ENCODE assay signal across 24 cellular contexts in the genomic region with DNA sequence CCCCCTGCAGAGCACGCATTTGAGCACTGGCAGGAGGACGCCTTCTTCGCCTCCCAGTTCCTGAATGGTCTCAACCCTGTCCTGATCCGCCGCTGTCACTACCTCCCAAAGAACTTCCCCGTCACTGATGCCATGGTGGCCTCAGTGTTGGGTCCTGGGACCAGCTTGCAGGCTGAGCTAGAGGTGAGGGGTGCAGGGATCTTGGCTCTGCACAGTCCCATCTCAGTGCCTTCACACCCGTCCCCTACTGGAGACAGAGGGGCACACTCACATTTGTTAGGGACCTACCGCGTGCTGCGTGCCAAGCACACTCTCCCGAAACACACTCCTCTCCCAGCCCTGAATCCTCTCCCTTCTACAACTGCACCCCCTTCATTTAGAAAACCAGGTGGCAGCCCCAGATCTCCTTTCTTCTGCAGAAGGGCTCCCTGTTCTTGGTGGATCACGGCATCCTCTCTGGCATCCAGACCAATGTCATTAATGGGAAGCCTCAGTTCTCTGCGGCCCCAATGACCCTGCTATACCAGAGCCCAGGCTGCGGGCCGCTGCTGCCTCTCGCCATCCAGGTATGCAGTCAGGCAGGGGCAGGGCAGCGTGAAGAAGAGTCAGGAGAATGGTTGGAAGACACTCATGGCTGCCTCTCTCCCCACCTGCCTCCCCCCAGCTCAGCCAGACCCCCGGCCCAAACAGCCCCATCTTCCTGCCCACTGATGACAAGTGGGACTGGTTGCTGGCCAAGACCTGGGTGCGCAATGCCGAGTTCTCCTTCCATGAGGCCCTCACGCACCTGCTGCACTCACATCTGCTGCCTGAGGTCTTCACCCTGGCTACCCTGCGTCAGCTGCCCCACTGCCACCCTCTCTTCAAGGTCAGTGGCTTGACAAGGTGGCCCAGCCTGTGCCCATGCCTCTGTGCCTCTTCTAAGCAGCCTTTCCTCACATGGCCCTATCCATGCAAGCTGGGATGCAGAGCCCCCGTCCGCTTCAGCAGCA. TPM values are rescaled to one million over a fixed set of nuclear protein-coding genes. Genes with fewer than 3 reads are reported as not detected.
DNase-seq lines count a peak whose midpoint lies in the region; ATAC-seq, FAIRE-seq and TF ChIP-seq lines count a peak whose summit lies in the region.
"Had no signal": no experiment of that assay in that cellular context is flagged by ENCODE, and none has a peak within 500 bp of the region (broad histone marks: within the 10 kb centered on the region; RNA-seq: fewer than 3 reads in every experiment).

No MANE protein-coding gene starts in this region.

- H2AFZ ChIP-seq in IMR-90 (replicated peaks; ENCODE audit: low read length, poor library complexity): peak overlapping the region; percentile 41
- no peak overlapping the region for H2AFZ ChIP-seq in osteoblast (ENCODE audit: low read length)

- in situ Hi-C loops in IMR-90 (cut with MboI; ENCODE audit: low sequenced_read_pairs): loop anchor here (10.0 kb wide), 1 partner anchor 130 kb away; a partner anchor contains a TSS

- H3K27ac ChIP-seq in IMR-90 (ENCODE audit: insufficient read depth, low read length) (no peak overlapping the region), osteoblast (ENCODE audit: low read depth, low read length) (no peak overlapping the region)

- FAIRE-seq in bronchial epithelial cell (lab: Jason Lieb, UNC) (peak; percentile 18), GM19239 (lab: Jason Lieb, UNC) (no peak)
- FAIRE-seq: A204.1, GM12878, H54, HepG2 had no signal

- H3K36me3 Mint-ChIP-seq in activated naive CD4-positive, alpha-beta T cell treated with anti-CD3 and anti-CD28 coated beads, Interleukin-2, amount 50 U/mL, for 72 hours: no peaks in the 10 kb centered on the region
- H3K36me3 Mint-ChIP-seq: CD4-positive, CD25-positive, alpha-beta regulatory T cell; CD8-positive, alpha-beta memory T cell had no signal

- H2BK20ac ChIP-seq in IMR-90 (ENCODE audit: low read depth, low read length): no peak overlapping the region

- no peak for TF ChIP-seq CTCF in IMR-90 (conservative IDR thresholded peaks at IDR 0.05; ENCODE audit: low read depth, low read length)
- TF ChIP-seq CTCF in bronchial epithelial cell (IDR thresholded peaks at IDR 0.05; ENCODE audit: insufficient read depth, low read length, severe bottlenecking): no peak
- TF ChIP-seq CTCF in osteoblast (IDR thresholded peaks at IDR 0.05; ENCODE audit: extremely low read depth, low read depth, low read length): no peak

- no peak overlapping the region for H3K14ac ChIP-seq in IMR-90 (replicated peaks; ENCODE audit: low read depth, low read length)

- CTCF ChIA-PET in IMR-90 (lab: Yijun Ruan, JAX): no interaction called here

- POLR2A ChIA-PET in IMR-90 (lab: Charles Lee; ENCODE audit: unreplicated experiment): no interaction called here

- H3K9me3 Mint-ChIP-seq in activated naive CD4-positive, alpha-beta T cell treated with anti-CD3 and anti-CD28 coated beads, Interleukin-2, amount 50 U/mL, for 72 hours: no peaks in the 10 kb centered on the region
- H3K9me3 Mint-ChIP-seq: CD8-positive, alpha-beta memory T cell had no signal

- TF ChIP-seq POLR2A in IMR-90 (IDR thresholded peaks at IDR 0.05; ENCODE audit: low read depth, low read length): no peak

- intact Hi-C loops in IMR-90 (cut with micrococcal nuclease): no loop called here

- no peaks in the 10 kb centered on the region for H3K4me1 ChIP-seq in IMR-90 (ENCODE audit: control insufficient read depth, insufficient read depth, low read length)
- peaks cover 12% of the 10 kb centered on the region for H3K4me1 ChIP-seq in osteoblast (ENCODE audit: insufficient read depth, low read length)

- no peak overlapping the region for H4K91ac ChIP-seq in IMR-90 (ENCODE audit: insufficient read depth, low read depth, low read length)

- no peak overlapping the region for H2BK5ac ChIP-seq in IMR-90 (ENCODE audit: low read depth, low read length, poor library complexity, severe bottlenecking)

- no peak for TF ChIP-seq RAD21 in IMR-90 (IDR thresholded peaks at IDR 0.05; ENCODE audit: low read length)

- BruUV-seq in IMR-90 (replicated peaks; lab: Mats Ljungman, UMichigan): no TSS peak

- no peak overlapping the region for H2BK120ac ChIP-seq in IMR-90 (ENCODE audit: low read depth, low read length)

- H3K79me1 ChIP-seq in IMR-90 (ENCODE audit: low read depth in 1 of 2, low read length in 2 of 2): no peaks in the 10 kb centered on the region

- H3K9me3 ChIP-seq in IMR-90 (ENCODE audit: control insufficient read depth, insufficient read depth, low read length) (no peaks in the 10 kb centered on the region), osteoblast (ENCODE audit: low read depth, low read length) (no peaks in the 10 kb centered on the region)
- H3K9me3 ChIP-seq: BE2C had no signal

- WGBS in IMR-90 (ENCODE audit: extremely low coverage in 2 of 2, insufficient read length in 1 of 2), 2 experiments: 63% methylated on average over 6 of the region's 24 CpGs; no CpG with 5 or more reads in 1 of the 2 experiments

- no peak overlapping the region for H3K27ac Mint-ChIP-seq in activated naive CD4-positive, alpha-beta T cell treated with anti-CD3 and anti-CD28 coated beads, Interleukin-2, amount 50 U/mL, for 72 hours

- no peak overlapping the region for H2BK15ac ChIP-seq in IMR-90 (ENCODE audit: low read depth, low read length)

- H3K27me3 ChIP-seq in IMR-90 (ENCODE audit: control insufficient read depth, insufficient read depth, low read length) (peaks cover 55% of the 10 kb centered on the region), bronchial epithelial cell (ENCODE audit: control insufficient read depth, insufficient read depth, low read length) (peaks cover 1% of the 10 kb centered on the region), osteoblast (ENCODE audit: insufficient read depth, low read length) (peaks cover 10% of the 10 kb centered on the region)
- H3K27me3 ChIP-seq: BE2C had no signal

- H3K4me3 ChIP-seq in IMR-90 (ENCODE audit: insufficient read depth, low read depth, low read length) (no peak overlapping the region), bronchial epithelial cell (ENCODE audit: low read depth, low read length) (no peak overlapping the region), osteoblast (ENCODE audit: insufficient read depth, low read length) (no peak overlapping the region)
- H3K4me3 ChIP-seq: GM12878 had no signal

- H3K4me2 ChIP-seq in IMR-90 (ENCODE audit: low read depth, low read length): no peak overlapping the region
- no peak overlapping the region for H3K4me2 ChIP-seq in osteoblast (ENCODE audit: insufficient read depth, low read length)

- H3K9me1 ChIP-seq in IMR-90 (ENCODE audit: insufficient read depth, low read length): no peaks in the 10 kb centered on the region

- H2AK5ac ChIP-seq in IMR-90 (ENCODE audit: low read depth, low read length): no peak overlapping the region

- no peak overlapping the region for H3K18ac ChIP-seq in IMR-90 (ENCODE audit: low read depth, low read length)

- dilution Hi-C loops in IMR-90 (cut with HindIII; ENCODE audit: low sequenced_read_pairs, unreplicated experiment): no loop called here

- H2AK9ac ChIP-seq in IMR-90 (replicated peaks; ENCODE audit: low read depth, low read length, poor library complexity): no peak overlapping the region

- no peak overlapping the region for H3K4ac ChIP-seq in IMR-90 (ENCODE audit: low read depth, low read length)

- H3K36me3 ChIP-seq in IMR-90 (ENCODE audit: control insufficient read depth, insufficient read depth, low read length) (no peaks in the 10 kb centered on the region), bronchial epithelial cell (ENCODE audit: control insufficient read depth, insufficient read depth, low read length) (peaks cover 10% of the 10 kb centered on the region), osteoblast (ENCODE audit: insufficient read depth, low read length) (no peaks in the 10 kb centered on the region)
- H3K36me3 ChIP-seq: BE2C had no signal

- no peak for DNase-seq in IMR-90
- no peak for DNase-seq in bronchial epithelial cell (ENCODE audit: low read depth)
- DNase-seq in mesenteric fat pad (ENCODE audit: low spot score): peak; percentile 76
- DNase-seq in osteoblast (ENCODE audit: insufficient read length, low spot score, missing footprints): peak; percentile 47
- DNase-seq in activated naive CD4-positive, alpha-beta T cell treated with anti-CD3 and anti-CD28 coated beads, Interleukin-2, amount 50 U/mL, for 72 hours (ENCODE audit: low spot score in 2 of 2): no peak
- no peak for DNase-seq in hepatic stellate cell (ENCODE audit: low spot score)
- DNase-seq in HK-2 (ENCODE audit: unreplicated experiment): no peak
- DNase-seq in GM19239 (ENCODE audit: insufficient read length, low spot score): no peak
- DNase-seq: ACHN; BE2C; C1 segment of cervical spinal cord; CD4-positive, CD25-positive, alpha-beta regulatory T cell; CD8-positive, alpha-beta memory T cell; COR-L47; DMS 273 treated with DMSO at 0.1 percent for 48 hours; DMS53; DND-41; EL; HCEC 1CT had no signal

- no peak overlapping the region for H3K56ac ChIP-seq in IMR-90 (ENCODE audit: extremely low read depth, insufficient read depth, low read length)

- no peak overlapping the region for H4K8ac ChIP-seq in IMR-90 (ENCODE audit: low read depth in 2 of 2, low read length in 2 of 2)

- H3K23ac ChIP-seq in IMR-90 (ENCODE audit: low read depth, low read length): no peak overlapping the region

- no peaks in the 10 kb centered on the region for H4K20me1 ChIP-seq in IMR-90 (ENCODE audit: insufficient read depth, low read length)
- H4K20me1 ChIP-seq in osteoblast (ENCODE audit: insufficient read depth, low read length): no peaks in the 10 kb centered on the region

- no peaks in the 10 kb centered on the region for H3K79me2 ChIP-seq in osteoblast (ENCODE audit: insufficient read depth, low read length)

- no peak overlapping the region for H3K9ac ChIP-seq in IMR-90 (ENCODE audit: low read depth, low read length)

- no peak for ATAC-seq in IMR-90 (ENCODE audit: low read depth)
- ATAC-seq in activated naive CD4-positive, alpha-beta T cell treated with anti-CD3 and anti-CD28 coated beads, Interleukin-2, amount 50 U/mL, for 72 hours: no peak
- ATAC-seq: GM12878, HepG2 had no signal

- H4K5ac ChIP-seq in IMR-90 (ENCODE audit: low read depth, low read length): no peak overlapping the region

RNA-seq across cellular contexts. Expression of a gene that starts 6.3 kb away (rescaled TPM):
- total RNA-seq in IMR-90 (2012; rRNA removed) (not detected in 2 replicates), bronchial epithelial cell (5.8 and 20.6 TPM in 2 replicates), mesenteric fat pad (2.9 TPM), osteoblast (under 0.01 TPM in 2 replicates)
- not detected in 2 replicates for polyA plus RNA-seq in IMR-90 (2012; rRNA removed)
- 0.03 TPM in 1 of 2 replicates, not detected in the other for polyA plus RNA-seq in IMR-90 (2012; cell fraction: cytosol; rRNA removed)
- polyA plus RNA-seq in IMR-90 (2012; cell fraction: nucleus; rRNA removed; ENCODE audit: low replicate concordance): not detected in 2 replicates
- total RNA-seq in activated naive CD4-positive, alpha-beta T cell treated with anti-CD3 and anti-CD28 coated beads, Interleukin-2, amount 50 U/mL, for 72 hours: not detected
- total RNA-seq: CD4-positive, CD25-positive, alpha-beta regulatory T cell; CD8-positive, alpha-beta memory T cell; G401; GM12878; HepG2 had no signal
- polyA plus RNA-seq: CD4-positive, CD25-positive, alpha-beta regulatory T cell; CD8-positive, alpha-beta memory T cell; HepG2 had no signal

RNA-seq across cellular contexts. Expression of a gene that starts 42.4 kb away (rescaled TPM):
- total RNA-seq in IMR-90 (2012; rRNA removed) (not detected in 2 replicates), bronchial epithelial cell (0.26 and 2.0 TPM in 2 replicates), mesenteric fat pad (not detected), osteoblast (not detected in 2 replicates)
- polyA plus RNA-seq in IMR-90 (2012; rRNA removed): not detected in 2 replicates
- not detected in 2 replicates for polyA plus RNA-seq in IMR-90 (2012; cell fraction: cytosol; rRNA removed)
- polyA plus RNA-seq in IMR-90 (2012; cell fraction: nucleus; rRNA removed; ENCODE audit: low replicate concordance): not detected in 2 replicates
- total RNA-seq in activated naive CD4-positive, alpha-beta T cell treated with anti-CD3 and anti-CD28 coated beads, Interleukin-2, amount 50 U/mL, for 72 hours: 1 to 10 TPM; 1.5 to 3.2 TPM
- total RNA-seq: CD4-positive, CD25-positive, alpha-beta regulatory T cell; G401; HepG2 had no signal
- polyA plus RNA-seq: CD8-positive, alpha-beta memory T cell had no signal

RNA-seq across cellular contexts. Expression of a gene that starts 42.7 kb away (rescaled TPM):
- total RNA-seq in IMR-90 (2012; rRNA removed) (not detected in 2 replicates), bronchial epithelial cell (0.13 TPM in 1 of 2 replicates, not detected in the other), mesenteric fat pad (not detected), osteoblast (not detected in 2 replicates)
- polyA plus RNA-seq in IMR-90 (2012; rRNA removed): 0.03 TPM in 1 of 2 replicates, not detected in the other
- polyA plus RNA-seq in IMR-90 (2012; cell fraction: cytosol; rRNA removed): not detected in 2 replicates
- polyA plus RNA-seq in IMR-90 (2012; cell fraction: nucleus; rRNA removed; ENCODE audit: low replicate concordance): not detected in 2 replicates
- total RNA-seq in activated naive CD4-positive, alpha-beta T cell treated with anti-CD3 and anti-CD28 coated beads, Interleukin-2, amount 50 U/mL, for 72 hours: under 1 TPM in 1 of 2 donors, not detected in 1; 0.19 TPM
- total RNA-seq: CD4-positive, CD25-positive, alpha-beta regulatory T cell; CD8-positive, alpha-beta memory T cell; G401; GM12878; HepG2 had no signal
- polyA plus RNA-seq: GM12878, HepG2 had no signal

Comparison
In these comparisons a context has a peak if more than half of its experiments do, and no peak if none do; other contexts are left out.
1. DNase-seq: peak in mesenteric fat pad (single experiment) and osteoblast (single experiment); none in IMR-90 (single experiment), bronchial epithelial cell (single experiment), activated naive CD4-positive, alpha-beta T cell treated with anti-CD3 and anti-CD28 coated beads, Interleukin-2, amount 50 U/mL, for 72 hours (0 of 2), hepatic stellate cell (single experiment), HK-2 (single experiment) and GM19239 (single experiment).